ENCODE assay signal across 1 cellular context in genomic region chr11:119389611-119390254, GRCh38.
TF ChIP-seq lines count a peak whose summit lies in the region.

No MANE protein-coding gene starts in this region.

TF ChIP-seq in WTC11, 78 proteins besides CTCF, POLR2A, EP300 and RAD21 (continued from another document):
- TF ChIP-seq, protein P1, sequence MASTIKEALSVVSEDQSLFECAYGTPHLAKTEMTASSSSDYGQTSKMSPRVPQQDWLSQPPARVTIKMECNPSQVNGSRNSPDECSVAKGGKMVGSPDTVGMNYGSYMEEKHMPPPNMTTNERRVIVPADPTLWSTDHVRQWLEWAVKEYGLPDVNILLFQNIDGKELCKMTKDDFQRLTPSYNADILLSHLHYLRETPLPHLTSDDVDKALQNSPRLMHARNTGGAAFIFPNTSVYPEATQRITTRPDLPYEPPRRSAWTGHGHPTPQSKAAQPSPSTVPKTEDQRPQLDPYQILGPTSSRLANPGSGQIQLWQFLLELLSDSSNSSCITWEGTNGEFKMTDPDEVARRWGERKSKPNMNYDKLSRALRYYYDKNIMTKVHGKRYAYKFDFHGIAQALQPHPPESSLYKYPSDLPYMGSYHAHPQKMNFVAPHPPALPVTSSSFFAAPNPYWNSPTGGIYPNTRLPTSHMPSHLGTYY (CRISPR knock-in tag; IDR thresholded peaks at IDR 0.05): no peak
- TF ChIP-seq MYBL2 (CRISPR knock-in tag; IDR thresholded peaks at IDR 0.05): no peak
TF ChIP-seq in WTC11: peak in this region for 0.
